8 cellular contexts compared by ENCODE assay signal in genomic region chr3:181709537-181710279, GRCh38. TPM values are rescaled to one million over a fixed set of nuclear protein-coding genes. Genes with fewer than 3 reads are reported as not detected.
DNase-seq lines count a peak whose midpoint lies in the region; ATAC-seq, FAIRE-seq and TF ChIP-seq lines count a peak whose summit lies in the region.

No MANE protein-coding gene starts in this region.

- no peak overlapping the region for H3K9ac ChIP-seq in adipocyte (ENCODE audit: low read length)

- H3K4me3 ChIP-seq in adipocyte (ENCODE audit: low read length) (no peak overlapping the region), hepatocyte (no peak overlapping the region), small intestine (ENCODE audit: low read depth in 1 of 2, low read length in 2 of 2) (no peak overlapping the region)

- H2AFZ ChIP-seq in hepatocyte, result peak overlapping the region; percentile 24

- H3K9me3 ChIP-seq in adipocyte (ENCODE audit: control insufficient read depth, low read length) (no peaks in the 10 kb centered on the region), hepatocyte (ENCODE audit: low read depth) (no peaks in the 10 kb centered on the region), small intestine (ENCODE audit: control insufficient read depth, low read depth) (no peaks in the 10 kb centered on the region)

- FAIRE-seq in small intestine (lab: Jason Lieb, UNC), result no peak

- no peaks in the 10 kb centered on the region for H3K9me2 ChIP-seq in hepatocyte (replicated peaks; ENCODE audit: insufficient read depth)

- H3K27me3 ChIP-seq in adipocyte (replicated peaks; ENCODE audit: control insufficient read depth, insufficient read depth, low read length), result peaks cover 86% of the 10 kb centered on the region
- peaks cover 91% of the 10 kb centered on the region for H3K27me3 ChIP-seq in hepatocyte
- peaks cover 4 to 36% of the 10 kb centered on the region in 2 donors for H3K27me3 ChIP-seq in small intestine (ENCODE audit: control insufficient read depth in 2 of 2, insufficient read depth in 2 of 2, low read length in 2 of 2)

- 3% methylated on average over 16 of the region's 16 CpGs for WGBS in hepatocyte (ENCODE audit: low lambda C conversion rate, missing lambda C conversion rate)
- 3 to 4% (median 4%) methylated on average over 16 of the region's 16 CpGs for WGBS in small intestine, 3 donors

- DNase-seq in AG08396 (ENCODE audit: low spot score) (peak; percentile 71), M059J (ENCODE audit: low read depth) (peak; percentile 63), SHP77 treated with DMSO at 0.1 percent for 48 hours (lab: John Stamatoyannopoulos, UW) (peak; percentile 73), adipocyte (ENCODE audit: low read depth) (peak; percentile 87), hepatocyte (ENCODE audit: low spot score) (peak; percentile 88), small intestine (peak; percentile 33)

- H3K79me2 ChIP-seq in hepatocyte, result no peaks in the 10 kb centered on the region

- TF ChIP-seq CTCF in hepatocyte (IDR thresholded peaks at IDR 0.05; ENCODE audit: poor library complexity), result peak; percentile 85

- H3K4me1 ChIP-seq in adipocyte (ENCODE audit: control insufficient read depth, insufficient read depth, low read length) (peaks cover 13% of the 10 kb centered on the region), hepatocyte (ENCODE audit: insufficient read depth) (peaks cover 18% of the 10 kb centered on the region), small intestine (ENCODE audit: control insufficient read depth in 2 of 2, insufficient read depth in 1 of 2, low read depth in 1 of 2, low read length in 1 of 2) (peaks cover 0 to 8% of the 10 kb centered on the region in 2 donors)

- peak overlapping the region; percentile 75 for H3K4me2 ChIP-seq in hepatocyte

- no peak overlapping the region for H3K27ac ChIP-seq in hepatocyte
- no peak overlapping the region for H3K27ac ChIP-seq in small intestine (ENCODE audit: low read depth in 1 of 2, low read length in 1 of 2)

- ATAC-seq in GM19035 (IDR thresholded peaks at IDR 0.05; ENCODE audit: unreplicated experiment), result peak; percentile 51
- no peak for ATAC-seq in GM18519 (IDR thresholded peaks at IDR 0.05; ENCODE audit: low FRiP score, unreplicated experiment)

- H4K20me1 ChIP-seq in hepatocyte (ENCODE audit: insufficient read depth, poor library complexity, severe bottlenecking), result no peaks in the 10 kb centered on the region

- H3K36me3 ChIP-seq in adipocyte (ENCODE audit: control insufficient read depth, insufficient read depth, low read length, severe bottlenecking) (no peaks in the 10 kb centered on the region), hepatocyte (replicated peaks; ENCODE audit: insufficient read depth, low read depth) (no peaks in the 10 kb centered on the region), small intestine (ENCODE audit: control insufficient read depth in 2 of 2, insufficient read depth in 2 of 2, low read length in 2 of 2) (no peaks in the 10 kb centered on the region)

RNA-seq across cellular contexts. Expression of gene SOX2, which starts 2.0 kb away (rescaled TPM):
- 1.6 and 2.0 TPM in 2 replicates for total RNA-seq in M059J (2014; rRNA removed; shearing (Covaris generic))
- total RNA-seq in hepatocyte, result 2.4 and 3.5 TPM in 2 replicates
- polyA plus RNA-seq in hepatocyte (2.0 and 2.2 TPM in 2 replicates), small intestine (1 to 10 TPM in 1 of 3 donors, not detected in 2; 1.4 TPM)

Comparison
In these comparisons a context has a peak if more than half of its experiments do, and no peak if none do; other contexts are left out.
1. DNase-seq: peak in every context shown above with its lines; median percentile 88 in hepatocyte; 87 in adipocyte; 73 in SHP77 treated with DMSO at 0.1 percent for 48 hours; 71 in AG08396; 63 in M059J; 33 in small intestine.